In genomic region chr14:81452341-81452740, GRCh38 we compare ENCODE assay signal across 15 cellular contexts. TPM values are rescaled to one million over a fixed set of nuclear protein-coding genes. Genes with fewer than 3 reads are reported as not detected.
DNase-seq lines count a peak whose midpoint lies in the region; ATAC-seq and TF ChIP-seq lines count a peak whose summit lies in the region.
"Had no signal": no experiment of that assay in that cellular context is flagged by ENCODE, and none has a peak within 500 bp of the region (broad histone marks: within the 10 kb centered on the region; RNA-seq: fewer than 3 reads in every experiment).

No MANE protein-coding gene starts in this region.

- ATAC-seq in IMR-90 (ENCODE audit: low read depth), result no peak

- BruUV-seq in IMR-90 (replicated peaks; lab: Mats Ljungman, UMichigan), result no TSS peak

- H3K23ac ChIP-seq in IMR-90 (ENCODE audit: low read depth, low read length), result no peak overlapping the region

- TF ChIP-seq POLR2A in IMR-90 (IDR thresholded peaks at IDR 0.05; ENCODE audit: low read depth, low read length), result no peak

- no peak for DNase-seq in IMR-90
- DNase-seq in retina, result peak; percentile 58
- no peak for DNase-seq in HT-29 (ENCODE audit: low spot score)
- DNase-seq in NCI-H1048 (lab: John Stamatoyannopoulos, UW), result no peak
- DNase-seq in NCI-H510A (lab: John Stamatoyannopoulos, UW), result no peak
- DNase-seq: CD8-positive, alpha-beta T cell; H7; NCI-H146; NCI-H2081; NCI-H2227 treated with DMSO at 0.1 percent for 48 hours; NCI-H526 treated with DMSO at 0.1 percent for 48 hours; NK-92 treated with Interleukin-12 subunit alpha and Interleukin-12 subunit beta, amount 100 ng/mL, for 24 hours had no signal

- peaks cover 41% of the 10 kb centered on the region for H3K4me1 Mint-ChIP-seq in brain

- no peaks in the 10 kb centered on the region for H4K20me1 ChIP-seq in BLaER1 treated with 17β-estradiol and CSF1 and Interleukin-3, amounts not matched to agents 10 nM and 100 nM
- H4K20me1 ChIP-seq in IMR-90 (ENCODE audit: insufficient read depth, low read length), result no peaks in the 10 kb centered on the region

- peak overlapping the region in 2 of 5 experiments; percentile 7 to 13 for H3K27ac Mint-ChIP-seq in brain
- H3K27ac Mint-ChIP-seq: CD8-positive, alpha-beta T cell had no signal

- H3K4ac ChIP-seq in IMR-90 (ENCODE audit: low read depth, low read length), result no peak overlapping the region

- H2AK5ac ChIP-seq in IMR-90 (ENCODE audit: low read depth, low read length), result no peak overlapping the region

- H2BK15ac ChIP-seq in IMR-90 (ENCODE audit: low read depth, low read length), result no peak overlapping the region

- dilution Hi-C loops in IMR-90 (cut with HindIII; ENCODE audit: low sequenced_read_pairs, unreplicated experiment), result no loop called here

- H3K9me3 ChIP-seq in BLaER1 treated with 17β-estradiol and CSF1 and Interleukin-3, amounts not matched to agents 10 nM and 100 nM (replicated peaks in 1 of 11), result peaks cover 0 to 8% (median 0%) of the 10 kb centered on the region in 11 experiments; a peak in 1 of 22 replicates
- no peaks in the 10 kb centered on the region for H3K9me3 ChIP-seq in IMR-90 (ENCODE audit: control insufficient read depth, insufficient read depth, low read length)
- H3K9me3 ChIP-seq: SJSA1 had no signal

- H3K9me3 Mint-ChIP-seq in brain, result no peaks in the 10 kb centered on the region
- H3K9me3 Mint-ChIP-seq: CD8-positive, alpha-beta T cell had no signal

- H3K36me3 Mint-ChIP-seq in brain, result no peaks in the 10 kb centered on the region
- H3K36me3 Mint-ChIP-seq: CD8-positive, alpha-beta T cell had no signal

- 0 out of 22 replicates have a peak overlapping the region, but pooled peaks of 1 of the 11 experiments have one; percentile 12 for H3K9ac ChIP-seq in BLaER1 treated with 17β-estradiol and CSF1 and Interleukin-3, amounts not matched to agents 10 nM and 100 nM
- H3K9ac ChIP-seq in IMR-90 (ENCODE audit: low read depth, low read length), result no peak overlapping the region

- CTCF ChIA-PET in IMR-90 (lab: Yijun Ruan, JAX), result interaction anchor here (0.7 to 3.0 kb wide), 3 partner anchors 12 to 214 kb away, joined by 3 to 12 read pairs (median 3); no protein-coding TSS in a partner anchor

- H2BK120ac ChIP-seq in IMR-90 (ENCODE audit: low read depth, low read length), result no peak overlapping the region

- peak overlapping the region in 10 of 11 experiments; percentile 14 to 71 (median 59); a peak in 18 of 22 replicates for H3K4me2 ChIP-seq in BLaER1 treated with 17β-estradiol and CSF1 and Interleukin-3, amounts not matched to agents 10 nM and 100 nM
- H3K4me2 ChIP-seq in IMR-90 (ENCODE audit: low read depth, low read length), result no peak overlapping the region

- no peak overlapping the region for H4K91ac ChIP-seq in IMR-90 (ENCODE audit: insufficient read depth, low read depth, low read length)

- H3K79me1 ChIP-seq in IMR-90 (ENCODE audit: low read depth in 1 of 2, low read length in 2 of 2), result no peaks in the 10 kb centered on the region

- H2AK9ac ChIP-seq in IMR-90 (replicated peaks; ENCODE audit: low read depth, low read length, poor library complexity), result no peak overlapping the region

- intact Hi-C loops in IMR-90 (cut with micrococcal nuclease), result no loop called here

- TF ChIP-seq CTCF in IMR-90 (conservative IDR thresholded peaks at IDR 0.05; ENCODE audit: low read depth, low read length), result no peak
- TF ChIP-seq CTCF in brain (conservative IDR thresholded peaks at IDR 0.05), result no peak

- H3K9me1 ChIP-seq in IMR-90 (ENCODE audit: insufficient read depth, low read length), result no peaks in the 10 kb centered on the region

- H3K4me3 Mint-ChIP-seq in brain, result peak overlapping the region in 4 of 5 experiments; percentile 35 to 60 (median 50)
- H3K4me3 Mint-ChIP-seq: CD8-positive, alpha-beta T cell had no signal

- no peak for TF ChIP-seq RAD21 in IMR-90 (IDR thresholded peaks at IDR 0.05; ENCODE audit: low read length)

- no peaks in the 10 kb centered on the region for H3K36me3 ChIP-seq in BLaER1 treated with 17β-estradiol and CSF1 and Interleukin-3, amounts not matched to agents 10 nM and 100 nM
- H3K36me3 ChIP-seq in IMR-90 (ENCODE audit: control insufficient read depth, insufficient read depth, low read length), result no peaks in the 10 kb centered on the region
- H3K36me3 ChIP-seq: SJSA1 had no signal

- in situ Hi-C loops in IMR-90 (cut with MboI; ENCODE audit: low sequenced_read_pairs), result loop anchor here (5.0 kb wide), 1 partner anchor 180 kb away; no protein-coding TSS in a partner anchor

- H3K27me3 ChIP-seq in BLaER1 treated with 17β-estradiol and CSF1 and Interleukin-3, amounts not matched to agents 10 nM and 100 nM, result peaks cover 0 to 54% (median 0%) of the 10 kb centered on the region in 11 experiments; a peak in 6 of 22 replicates
- H3K27me3 ChIP-seq in IMR-90 (ENCODE audit: control insufficient read depth, insufficient read depth, low read length), result peaks cover 9% of the 10 kb centered on the region
- H3K27me3 ChIP-seq: SJSA1 had no signal

- POLR2A ChIA-PET in IMR-90 (lab: Charles Lee; ENCODE audit: unreplicated experiment), result interaction anchor here (0.6 kb wide), 1 partner anchor 177 kb away, joined by 5 read pairs; no protein-coding TSS in a partner anchor

- H3K56ac ChIP-seq in IMR-90 (ENCODE audit: extremely low read depth, insufficient read depth, low read length), result no peak overlapping the region

- 0 out of 22 replicates have a peak overlapping the region, but pooled peaks of 2 of the 11 experiments have one; percentile 20 to 27 for H3K27ac ChIP-seq in BLaER1 treated with 17β-estradiol and CSF1 and Interleukin-3, amounts not matched to agents 10 nM and 100 nM
- H3K27ac ChIP-seq in IMR-90 (ENCODE audit: insufficient read depth, low read length), result no peak overlapping the region
- H3K27ac ChIP-seq: SJSA1 had no signal

- H3K14ac ChIP-seq in IMR-90 (replicated peaks; ENCODE audit: low read depth, low read length), result no peak overlapping the region

- H4K8ac ChIP-seq in IMR-90 (ENCODE audit: low read depth in 2 of 2, low read length in 2 of 2), result no peak overlapping the region

- H3K27me3 Mint-ChIP-seq in brain, result peaks cover 6% of the 10 kb centered on the region

- H3K18ac ChIP-seq in IMR-90 (ENCODE audit: low read depth, low read length), result no peak overlapping the region

- WGBS in IMR-90 (ENCODE audit: extremely low coverage in 2 of 2, insufficient read length in 1 of 2), 2 experiments, result no CpG with 5 or more reads among the region's 4 CpGs

- no peak overlapping the region for H2BK5ac ChIP-seq in IMR-90 (ENCODE audit: low read depth, low read length, poor library complexity, severe bottlenecking)

- peaks cover 27 to 59% (median 41%) of the 10 kb centered on the region in 10 experiments for H3K4me1 ChIP-seq in BLaER1 treated with 17β-estradiol and CSF1 and Interleukin-3, amounts not matched to agents 10 nM and 100 nM
- no peaks in the 10 kb centered on the region for H3K4me1 ChIP-seq in IMR-90 (ENCODE audit: control insufficient read depth, insufficient read depth, low read length)
- H3K4me1 ChIP-seq: SJSA1 had no signal

- peak overlapping the region; percentile 72 for H2AFZ ChIP-seq in IMR-90 (replicated peaks; ENCODE audit: low read length, poor library complexity)

- no peak overlapping the region for H2BK20ac ChIP-seq in IMR-90 (ENCODE audit: low read depth, low read length)

- no peak overlapping the region for H3K4me3 ChIP-seq in BLaER1 treated with 17β-estradiol and CSF1 and Interleukin-3, amounts not matched to agents 10 nM and 100 nM
- no peak overlapping the region for H3K4me3 ChIP-seq in IMR-90 (ENCODE audit: insufficient read depth, low read depth, low read length)
- H3K4me3 ChIP-seq: SJSA1 had no signal

- no peak overlapping the region for H4K5ac ChIP-seq in IMR-90 (ENCODE audit: low read depth, low read length)

TF ChIP-seq in IMR-90, 13 proteins besides CTCF, POLR2A, EP300 and RAD21:
- no peak for TF ChIP-seq MAZ (IDR thresholded peaks at IDR 0.05; ENCODE audit: borderline replicate concordance, low read depth, low read length)
- TF ChIP-seq FOS (IDR thresholded peaks at IDR 0.05; ENCODE audit: low read depth, low read length), result no peak
- TF ChIP-seq CEBPB (IDR thresholded peaks at IDR 0.05; ENCODE audit: low read depth, low read length), result no peak
- no peak for TF ChIP-seq MAFK (IDR thresholded peaks at IDR 0.05; ENCODE audit: low read depth, low read length)
- TF ChIP-seq RFX5 (IDR thresholded peaks at IDR 0.05; ENCODE audit: low read depth, low read length), result no peak
- no peak for TF ChIP-seq BHLHE40 (IDR thresholded peaks at IDR 0.05; ENCODE audit: low read depth, low read length)
- TF ChIP-seq NFE2L2 (IDR thresholded peaks at IDR 0.05; ENCODE audit: low read depth, low read length), result no peak
- TF ChIP-seq CHD1 (IDR thresholded peaks at IDR 0.05; ENCODE audit: low read depth, low read length), result no peak
- no peak for TF ChIP-seq SMC3 (IDR thresholded peaks at IDR 0.05; ENCODE audit: low read depth, low read length)
- no peak for TF ChIP-seq ELK1 (IDR thresholded peaks at IDR 0.05; ENCODE audit: borderline replicate concordance, low read depth, low read length)
- no peak for TF ChIP-seq USF2 (IDR thresholded peaks at IDR 0.05; ENCODE audit: low read depth, low read length)
- TF ChIP-seq RCOR1 (IDR thresholded peaks at IDR 0.05; ENCODE audit: insufficient replicate concordance, low read length), result no peak
- no peak for TF ChIP-seq MXI1 (IDR thresholded peaks at IDR 0.05; ENCODE audit: borderline replicate concordance, low read depth, low read length)

RNA-seq across cellular contexts. Expression of gene STON2, which starts 52.2 kb away (rescaled TPM):
- not detected in 2 replicates for total RNA-seq in IMR-90 (2012; rRNA removed)
- polyA plus RNA-seq in IMR-90 (2012; rRNA removed), result not detected in 2 replicates
- polyA plus RNA-seq in IMR-90 (2012; cell fraction: cytosol; rRNA removed), result not detected in 2 replicates
- not detected in 2 replicates for polyA plus RNA-seq in IMR-90 (2012; cell fraction: nucleus; rRNA removed; ENCODE audit: low replicate concordance)
- polyA plus RNA-seq in brain (ENCODE audit: insufficient read depth, low read depth, low replicate concordance), result 8.6 TPM
- 1.6 and 3.5 TPM in 2 replicates for total RNA-seq in HT-29 (2014; rRNA removed; shearing (Covaris generic))
- total RNA-seq: CD8-positive, alpha-beta T cell had no signal
